In the genomic region with DNA sequence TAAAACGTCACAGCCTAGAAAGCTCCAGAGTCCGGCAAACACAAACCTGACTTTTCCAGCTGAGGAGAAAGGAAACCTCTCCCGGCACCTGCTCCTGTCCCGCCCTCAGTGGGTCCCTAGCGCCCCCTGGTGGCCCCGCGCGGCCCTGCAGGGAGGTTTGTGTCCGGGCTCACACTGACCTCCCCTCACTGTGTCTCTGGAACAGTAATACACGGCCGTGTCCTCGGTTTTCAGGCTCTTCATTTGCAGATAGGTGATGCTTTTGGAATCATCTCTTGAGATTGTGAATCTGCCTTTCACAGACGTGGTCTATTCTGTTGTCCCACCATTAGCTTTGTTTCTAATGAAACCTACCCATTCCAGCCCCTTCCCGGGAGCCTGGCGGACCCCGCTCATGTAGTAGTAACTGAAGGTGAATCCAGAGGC, we compare ENCODE assay signal across 8 cellular contexts.
A peak's percentile ranks its signal among the peaks of the same experiment; 100 is the strongest.
DNase-seq lines count a peak whose midpoint lies in the region; ATAC-seq and TF ChIP-seq lines count a peak whose summit lies in the region.
"Not testable (repeated sequence)": the region's sequence is repeated elsewhere in the genome, so short reads cannot be mapped to it uniquely, and the experiment has no call there.

No MANE protein-coding gene starts in this region.

- peaks cover 7 to 34% of the 10 kb centered on the region in 2 donors for H3K27me3 Mint-ChIP-seq in T-cell

- not testable (repeated sequence) for H3K4me3 Mint-ChIP-seq in T-cell

- not testable (repeated sequence) for H3K36me3 Mint-ChIP-seq in T-cell

- in situ Hi-C loops in ACHN (cut with HindIII; ENCODE audit: low pct_ligation_motif_present, low pct_unique_long_range_greater_than_20kb, low sequenced_read_pairs), result not testable (repeated sequence)

- H3K9me3 Mint-ChIP-seq in T-cell, result not testable (repeated sequence)

- peak; percentile 59 for TF ChIP-seq CTCF in GM20000 (IDR thresholded peaks at IDR 0.05; ENCODE audit: extremely low read depth, missing control alignments)

- H3K4me1 Mint-ChIP-seq in T-cell, result not testable (repeated sequence)

- CTCF ChIA-PET in T-cell (lab: Charles Lee), result interaction anchor here (0.9 to 2.3 kb wide), 6 partner anchors 10 to 62 kb away, joined by 3 to 12 read pairs (median 4); no protein-coding TSS in a partner anchor

- POLR2A ChIA-PET in T-cell (lab: Charles Lee), result not testable (repeated sequence)

- ATAC-seq in T-cell (replicated peaks in 1 of 4), result peak in 3 of 4 experiments; percentile 43 to 52 (median 44)

- H3K27ac Mint-ChIP-seq in T-cell, result not testable (repeated sequence)

- peak; percentile 51 for DNase-seq in ACHN
- DNase-seq in GM20000 (ENCODE audit: low spot score), result not testable (repeated sequence)
- peak; percentile 46 for DNase-seq in NCI-H2107 treated with DMSO at 0.1 percent for 48 hours (lab: John Stamatoyannopoulos, UW; ENCODE audit: unreplicated experiment)
- DNase-seq in T-cell, result peak; percentile 4 to 79 (median 58)
- peak; percentile 41 for DNase-seq in activated CD8-positive, alpha-beta memory T cell treated with anti-CD3 and anti-CD28 coated beads, Interleukin-2, amount 50 U/mL, for 24 hours (ENCODE audit: extremely low read depth)
- DNase-seq in central memory CD4-positive, alpha-beta T cell, result peak; percentile 44
- peak; percentile 10 to 42 for DNase-seq in lung microvascular endothelial cell (ENCODE audit: low read depth in 2 of 2)
- DNase-seq in stimulated activated CD4-positive, alpha-beta T cell treated with anti-CD3 and anti-CD28 coated beads, TNF-alpha, amount 100 ng/mL, for 1 hour (ENCODE audit: low read depth in 3 of 3, low spot score in 1 of 3), result peak; percentile 15 to 76 (median 50)
